Comparison of ENCODE assay signal across 22 cellular contexts in genomic region chr6:170456886-170457698, GRCh38.
A peak's percentile ranks its signal among the peaks of the same experiment; 100 is the strongest.
DNase-seq lines count a peak whose midpoint lies in the region; ATAC-seq and TF ChIP-seq lines count a peak whose summit lies in the region.
"Had no signal": no experiment of that assay in that cellular context is flagged by ENCODE, and none has a peak within 500 bp of the region (broad histone marks: within the 10 kb centered on the region; RNA-seq: fewer than 3 reads in every experiment).

No MANE protein-coding gene starts in this region.

- no peak for TF ChIP-seq CTCF in thyroid gland (IDR thresholded peaks at IDR 0.05)

- peaks cover 9 to 32% of the 10 kb centered on the region in 2 donors for H3K4me1 ChIP-seq in thyroid gland
- H3K4me1 ChIP-seq: A549, vagina had no signal

- TF ChIP-seq POLR2A in thyroid gland (IDR thresholded peaks at IDR 0.05), result no peak

- H3K27me3 ChIP-seq in thyroid gland, result no peaks in the 10 kb centered on the region
- H3K27me3 ChIP-seq: testis, vagina had no signal

- POLR2A ChIA-PET in activated naive CD8-positive, alpha-beta T cell treated with anti-CD3 and anti-CD28 coated beads, Interleukin-2, amount 10 ng/mL, durations not matched to agents 7 days and 5 days (lab: Charles Lee), result no interaction called here

- no peaks in the 10 kb centered on the region for H3K36me3 Mint-ChIP-seq in activated naive CD8-positive, alpha-beta T cell treated with anti-CD3 and anti-CD28 coated beads, Interleukin-2, amount 10 ng/mL, durations not matched to agents 7 days and 5 days
- no peaks in the 10 kb centered on the region for H3K36me3 Mint-ChIP-seq in activated naive CD8-positive, alpha-beta T cell treated with anti-CD3 and anti-CD28 coated beads, Interleukin-2, amount 50 U/mL, for 24 hours (ENCODE audit: low read depth)
- H3K36me3 Mint-ChIP-seq: CD4-positive, alpha-beta memory T cell had no signal

- peak overlapping the region in 2 of 3 donors; percentile 5 to 28 for H3K27ac ChIP-seq in thyroid gland
- H3K27ac ChIP-seq: A549, testis, vagina had no signal

- H3K27me3 Mint-ChIP-seq in activated naive CD8-positive, alpha-beta T cell treated with anti-CD3 and anti-CD28 coated beads, Interleukin-2, amount 10 ng/mL, durations not matched to agents 7 days and 5 days, result no peaks in the 10 kb centered on the region
- peaks cover 7% of the 10 kb centered on the region for H3K27me3 Mint-ChIP-seq in activated naive CD8-positive, alpha-beta T cell treated with anti-CD3 and anti-CD28 coated beads, Interleukin-2, amount 50 U/mL, for 24 hours

- no peak for DNase-seq in activated naive CD8-positive, alpha-beta T cell treated with anti-CD3 and anti-CD28 coated beads, Interleukin-2, amount 10 ng/mL, durations not matched to agents 7 days and 5 days
- no peak for DNase-seq in activated naive CD8-positive, alpha-beta T cell treated with anti-CD3 and anti-CD28 coated beads, Interleukin-2, amount 50 U/mL, for 24 hours
- peak; percentile 13 for DNase-seq in RPMI8226
- no peak for DNase-seq in left cardiac atrium
- peak; percentile 26 to 35 for DNase-seq in thyroid gland
- DNase-seq in activated CD4-positive, alpha-beta T cell treated with anti-CD3 and anti-CD28 coated beads, Interleukin-2, amount 50 U/mL, for 48 hours, result no peak
- DNase-seq in KBM-7, result no peak
- DNase-seq: activated CD4-positive, CD25-positive, alpha-beta regulatory T cell treated with anti-CD3 and anti-CD28 coated beads, Interleukin-2, amount 50 U/mL, for 72 hours; activated CD8-positive, alpha-beta memory T cell treated with anti-CD3 and anti-CD28 coated beads for 24 hours; activated effector memory CD4-positive, alpha-beta T cell treated with anti-CD3 and anti-CD28 coated beads, Interleukin-2, amount 50 U/mL, for 16 hours; activated T-cell treated with anti-CD3 and anti-CD28 coated beads, Interleukin-2, amount 50 U/mL, for 1 hour; CD4-positive, alpha-beta memory T cell; glutamatergic neuron; GOT3; NCI-H1694; stimulated activated naive CD4-positive, alpha-beta T cell; testis had no signal

- 60% methylated on average over 11 of the region's 11 CpGs for WGBS in thyroid gland, 2 donors

- H3K4me1 Mint-ChIP-seq in activated naive CD8-positive, alpha-beta T cell treated with anti-CD3 and anti-CD28 coated beads, Interleukin-2, amount 10 ng/mL, durations not matched to agents 7 days and 5 days, result peaks cover 27% of the 10 kb centered on the region
- H3K4me1 Mint-ChIP-seq in activated naive CD8-positive, alpha-beta T cell treated with anti-CD3 and anti-CD28 coated beads, Interleukin-2, amount 50 U/mL, for 24 hours, result peaks cover 28% of the 10 kb centered on the region

- no peak overlapping the region for H3K4me3 Mint-ChIP-seq in activated naive CD8-positive, alpha-beta T cell treated with anti-CD3 and anti-CD28 coated beads, Interleukin-2, amount 10 ng/mL, durations not matched to agents 7 days and 5 days
- H3K4me3 Mint-ChIP-seq in activated naive CD8-positive, alpha-beta T cell treated with anti-CD3 and anti-CD28 coated beads, Interleukin-2, amount 50 U/mL, for 24 hours, result no peak overlapping the region
- H3K4me3 Mint-ChIP-seq: CD4-positive, alpha-beta memory T cell; neural crest cell had no signal

- peak; percentile 21 for ATAC-seq in activated naive CD8-positive, alpha-beta T cell treated with anti-CD3 and anti-CD28 coated beads, Interleukin-2, amount 10 ng/mL, durations not matched to agents 7 days and 5 days (ENCODE audit: low read depth)
- no peak for ATAC-seq in activated naive CD8-positive, alpha-beta T cell treated with anti-CD3 and anti-CD28 coated beads, Interleukin-2, amount 50 U/mL, for 24 hours
- ATAC-seq in left cardiac atrium (peak; percentile 24 to 34), GM21825 (IDR thresholded peaks at IDR 0.05; ENCODE audit: unreplicated experiment) (no peak)
- ATAC-seq: A549 had no signal

- no peaks in the 10 kb centered on the region for H3K9me3 ChIP-seq in thyroid gland
- H3K9me3 ChIP-seq: A549, testis, vagina had no signal

- no peaks in the 10 kb centered on the region for H3K9me3 Mint-ChIP-seq in activated naive CD8-positive, alpha-beta T cell treated with anti-CD3 and anti-CD28 coated beads, Interleukin-2, amount 10 ng/mL, durations not matched to agents 7 days and 5 days
- H3K9me3 Mint-ChIP-seq in activated naive CD8-positive, alpha-beta T cell treated with anti-CD3 and anti-CD28 coated beads, Interleukin-2, amount 50 U/mL, for 24 hours, result peaks cover 5% of the 10 kb centered on the region
- H3K9me3 Mint-ChIP-seq: neural crest cell had no signal

- intact Hi-C loops in left cardiac atrium (cut with DNase I) (no loop called here), thyroid gland (cut with DNase I) (no loop called here)

- in situ Hi-C loops in KBM-7 (cut with MboI; ENCODE audit: low pct_unique_long_range_greater_than_20kb, low sequenced_read_pairs), result no loop called here

- no peak overlapping the region for H3K4me3 ChIP-seq in thyroid gland (replicated peaks in 1 of 3)
- H3K4me3 ChIP-seq: A549, lung, testis, vagina had no signal

- no peaks in the 10 kb centered on the region for H3K36me3 ChIP-seq in thyroid gland
- H3K36me3 ChIP-seq: vagina had no signal

- no peak overlapping the region for H3K27ac Mint-ChIP-seq in activated naive CD8-positive, alpha-beta T cell treated with anti-CD3 and anti-CD28 coated beads, Interleukin-2, amount 10 ng/mL, durations not matched to agents 7 days and 5 days
- no peak overlapping the region for H3K27ac Mint-ChIP-seq in activated naive CD8-positive, alpha-beta T cell treated with anti-CD3 and anti-CD28 coated beads, Interleukin-2, amount 50 U/mL, for 24 hours

Comparison
In these comparisons a context has a peak if more than half of its experiments do, and no peak if none do; other contexts are left out.
1. ATAC-seq: peak in activated naive CD8-positive, alpha-beta T cell treated with anti-CD3 and anti-CD28 coated beads, Interleukin-2, amount 10 ng/mL, durations not matched to agents 7 days and 5 days (single experiment) and left cardiac atrium (2 of 2); none in activated naive CD8-positive, alpha-beta T cell treated with anti-CD3 and anti-CD28 coated beads, Interleukin-2, amount 50 U/mL, for 24 hours (single experiment) and GM21825 (single experiment).
2. DNase-seq: peak in RPMI8226 (single experiment) and thyroid gland (2 of 2); none in activated naive CD8-positive, alpha-beta T cell treated with anti-CD3 and anti-CD28 coated beads, Interleukin-2, amount 10 ng/mL, durations not matched to agents 7 days and 5 days (single experiment), activated naive CD8-positive, alpha-beta T cell treated with anti-CD3 and anti-CD28 coated beads, Interleukin-2, amount 50 U/mL, for 24 hours (single experiment), left cardiac atrium (single experiment), activated CD4-positive, alpha-beta T cell treated with anti-CD3 and anti-CD28 coated beads, Interleukin-2, amount 50 U/mL, for 48 hours (0 of 2) and KBM-7 (single experiment).